ENCODE assay signal across 1 cellular context in the genomic region with DNA sequence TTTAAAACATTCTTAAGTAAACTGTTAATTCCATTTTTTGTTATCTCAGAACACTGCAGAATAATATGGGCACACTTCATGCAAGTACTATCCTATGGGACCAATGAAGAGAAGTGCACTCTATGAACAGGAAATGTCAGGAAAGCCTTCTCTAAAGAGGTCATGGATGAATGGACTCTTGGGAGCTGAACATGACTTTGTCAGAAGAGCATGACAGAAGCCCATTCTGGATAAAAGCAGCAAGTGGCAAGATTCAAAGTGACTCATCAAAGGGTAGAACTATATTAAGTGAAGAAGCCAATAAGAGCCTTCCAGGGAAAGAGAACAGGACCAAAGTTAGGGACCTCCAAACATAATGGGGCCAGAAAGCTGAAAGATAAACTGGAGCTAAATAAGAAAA.
TF ChIP-seq lines count a peak whose summit lies in the region.

No MANE protein-coding gene starts in this region.

TF ChIP-seq in IMR-90, 13 proteins besides CTCF, POLR2A, EP300 and RAD21:
- TF ChIP-seq MAZ (IDR thresholded peaks at IDR 0.05; ENCODE audit: borderline replicate concordance, low read depth, low read length) (no peak), MAFK (IDR thresholded peaks at IDR 0.05; ENCODE audit: low read depth, low read length) (no peak), RCOR1 (IDR thresholded peaks at IDR 0.05; ENCODE audit: insufficient replicate concordance, low read length) (no peak), CHD1 (IDR thresholded peaks at IDR 0.05; ENCODE audit: low read depth, low read length) (no peak), BHLHE40 (IDR thresholded peaks at IDR 0.05; ENCODE audit: low read depth, low read length) (no peak), CEBPB (IDR thresholded peaks at IDR 0.05; ENCODE audit: low read depth, low read length) (no peak), MXI1 (IDR thresholded peaks at IDR 0.05; ENCODE audit: borderline replicate concordance, low read depth, low read length) (no peak), NFE2L2 (IDR thresholded peaks at IDR 0.05; ENCODE audit: low read depth, low read length) (no peak), RFX5 (IDR thresholded peaks at IDR 0.05; ENCODE audit: low read depth, low read length) (no peak), SMC3 (IDR thresholded peaks at IDR 0.05; ENCODE audit: low read depth, low read length) (no peak), FOS (IDR thresholded peaks at IDR 0.05; ENCODE audit: low read depth, low read length) (no peak)
- TF ChIP-seq, protein P1, sequence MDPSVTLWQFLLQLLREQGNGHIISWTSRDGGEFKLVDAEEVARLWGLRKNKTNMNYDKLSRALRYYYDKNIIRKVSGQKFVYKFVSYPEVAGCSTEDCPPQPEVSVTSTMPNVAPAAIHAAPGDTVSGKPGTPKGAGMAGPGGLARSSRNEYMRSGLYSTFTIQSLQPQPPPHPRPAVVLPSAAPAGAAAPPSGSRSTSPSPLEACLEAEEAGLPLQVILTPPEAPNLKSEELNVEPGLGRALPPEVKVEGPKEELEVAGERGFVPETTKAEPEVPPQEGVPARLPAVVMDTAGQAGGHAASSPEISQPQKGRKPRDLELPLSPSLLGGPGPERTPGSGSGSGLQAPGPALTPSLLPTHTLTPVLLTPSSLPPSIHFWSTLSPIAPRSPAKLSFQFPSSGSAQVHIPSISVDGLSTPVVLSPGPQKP (IDR thresholded peaks at IDR 0.05; ENCODE audit: borderline replicate concordance, low read depth, low read length): no peak
- TF ChIP-seq, protein P2, sequence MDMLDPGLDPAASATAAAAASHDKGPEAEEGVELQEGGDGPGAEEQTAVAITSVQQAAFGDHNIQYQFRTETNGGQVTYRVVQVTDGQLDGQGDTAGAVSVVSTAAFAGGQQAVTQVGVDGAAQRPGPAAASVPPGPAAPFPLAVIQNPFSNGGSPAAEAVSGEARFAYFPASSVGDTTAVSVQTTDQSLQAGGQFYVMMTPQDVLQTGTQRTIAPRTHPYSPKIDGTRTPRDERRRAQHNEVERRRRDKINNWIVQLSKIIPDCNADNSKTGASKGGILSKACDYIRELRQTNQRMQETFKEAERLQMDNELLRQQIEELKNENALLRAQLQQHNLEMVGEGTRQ (IDR thresholded peaks at IDR 0.05; ENCODE audit: low read depth, low read length): no peak
TF ChIP-seq in IMR-90: peak in this region for 0.
